In genomic region chr16:48029768-48030167, GRCh38 we compare ENCODE assay signal across 17 cellular contexts.
"Had no signal": no experiment of that assay in that cellular context is flagged by ENCODE, and none has a peak within 500 bp of the region (broad histone marks: within the 10 kb centered on the region; RNA-seq: fewer than 3 reads in every experiment).

No MANE protein-coding gene starts in this region.

- H3K9me3 ChIP-seq: adrenal gland, psoas muscle had no signal

- H3K4me1 Mint-ChIP-seq: immature natural killer cell; naive thymus-derived CD4-positive, alpha-beta T cell; stimulated activated naive B cell treated with anti-CD40 and anti-IgM and Interleukin-4, amounts not matched to agents 10 μg/mL and 1 μg/mL and 100 μg/mL, for 72 hours had no signal

- ATAC-seq: naive thymus-derived CD4-positive, alpha-beta T cell; psoas muscle; sciatic nerve; stimulated activated naive B cell treated with anti-CD40 and anti-IgM and Interleukin-4, amounts not matched to agents 10 μg/mL and 1 μg/mL and 100 μg/mL, for 72 hours had no signal

- DNase-seq: activated CD4-positive, alpha-beta T cell treated with anti-CD3 and anti-CD28 coated beads, Interleukin-2, amount 50 U/mL, for 1 hour; activated naive CD4-positive, alpha-beta T cell treated with anti-CD3 and anti-CD28 coated beads, Interleukin-2, amount 50 U/mL, for 16 hours; adrenal gland; caudate nucleus; effector memory CD4-positive, alpha-beta T cell; glutamatergic neuron; immature natural killer cell; naive thymus-derived CD4-positive, alpha-beta T cell; nucleus accumbens; psoas muscle; stimulated activated CD4-positive, alpha-beta T cell treated with anti-CD3 and anti-CD28 coated beads, Interleukin-2, amount 100 ng/mL, for 24 hours; stimulated activated naive B cell treated with anti-CD40 and anti-IgM and Interleukin-4, amounts not matched to agents 10 μg/mL and 1 μg/mL and 100 μg/mL, for 72 hours; T-helper 2 cell had no signal

- H3K9me3 Mint-ChIP-seq: type B pancreatic cell had no signal

- H3K4me3 Mint-ChIP-seq: immature natural killer cell; naive thymus-derived CD4-positive, alpha-beta T cell; stimulated activated naive B cell treated with anti-CD40 and anti-IgM and Interleukin-4, amounts not matched to agents 10 μg/mL and 1 μg/mL and 100 μg/mL, for 72 hours; type B pancreatic cell had no signal

- H3K36me3 ChIP-seq: adrenal gland had no signal

- H3K4me1 ChIP-seq: adrenal gland, psoas muscle had no signal

- H3K27ac Mint-ChIP-seq: immature natural killer cell; naive thymus-derived CD4-positive, alpha-beta T cell; stimulated activated naive B cell treated with anti-CD40 and anti-IgM and Interleukin-4, amounts not matched to agents 10 μg/mL and 1 μg/mL and 100 μg/mL, for 72 hours; type B pancreatic cell had no signal

- H3K36me3 Mint-ChIP-seq: immature natural killer cell; naive thymus-derived CD4-positive, alpha-beta T cell; stimulated activated naive B cell treated with anti-CD40 and anti-IgM and Interleukin-4, amounts not matched to agents 10 μg/mL and 1 μg/mL and 100 μg/mL, for 72 hours; type B pancreatic cell had no signal

- H3K27me3 Mint-ChIP-seq: type B pancreatic cell had no signal

- H3K4me3 ChIP-seq: adrenal gland, lung, psoas muscle had no signal

- H3K27me3 ChIP-seq: adrenal gland had no signal

- H3K27ac ChIP-seq: adrenal gland, epithelial cell of prostate, psoas muscle had no signal
